9 cellular contexts compared by ENCODE assay signal in the genomic region with DNA sequence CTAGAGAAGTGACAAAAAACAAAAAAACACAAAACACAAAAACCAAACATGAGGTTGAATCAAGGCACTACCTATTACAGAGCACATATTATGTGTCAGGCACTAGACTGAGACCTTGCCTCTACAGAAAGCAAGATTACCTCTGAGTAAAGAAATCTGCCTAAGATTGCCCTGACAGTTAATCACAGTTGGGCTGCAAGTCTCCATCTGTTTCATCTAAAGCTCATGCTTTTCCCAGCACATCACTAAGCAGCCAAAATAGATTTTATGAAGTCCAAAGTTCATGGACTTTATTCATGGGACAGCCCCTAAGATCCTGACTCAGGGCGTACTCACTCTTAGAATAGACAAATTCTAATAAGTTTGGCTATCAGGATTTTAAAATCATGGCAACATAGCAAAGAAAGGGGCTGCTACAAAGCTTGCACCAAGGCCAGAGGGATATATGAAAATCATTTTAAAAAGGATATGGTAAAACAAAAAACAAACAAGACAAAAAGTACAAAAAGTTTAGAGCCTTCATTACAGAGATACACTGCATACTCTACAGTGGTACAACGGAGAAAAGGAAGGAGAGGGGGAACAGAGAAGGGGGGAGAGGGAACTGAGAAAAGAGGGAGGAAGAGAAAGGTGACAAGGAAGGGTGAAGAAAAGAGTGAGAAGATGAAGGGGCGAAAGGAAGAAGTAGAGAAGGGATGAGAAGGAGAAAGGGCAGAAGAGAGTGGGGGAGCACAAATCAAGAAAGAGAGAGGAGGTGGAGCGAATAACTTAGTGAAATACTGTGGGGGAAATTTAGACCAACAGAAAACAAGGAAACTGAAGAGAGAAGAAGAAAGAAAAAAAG. TPM values are rescaled to one million over a fixed set of nuclear protein-coding genes. Genes with fewer than 3 reads are reported as not detected.
A peak's percentile ranks its signal among the peaks of the same experiment; 100 is the strongest.
DNase-seq lines count a peak whose midpoint lies in the region; ATAC-seq and TF ChIP-seq lines count a peak whose summit lies in the region.
"Had no signal": no experiment of that assay in that cellular context is flagged by ENCODE, and none has a peak within 500 bp of the region (broad histone marks: within the 10 kb centered on the region; RNA-seq: fewer than 3 reads in every experiment).

No MANE protein-coding gene starts in this region.

- peak; percentile 63 to 82 for ATAC-seq in activated T-cell treated with anti-CD3 and anti-CD28 coated beads, Interleukin-2, amount 50 U/mL, for 4 hours
- ATAC-seq in left lobe of liver: peak; percentile 97
- no peak for ATAC-seq in GM19397 (IDR thresholded peaks at IDR 0.05; ENCODE audit: unreplicated experiment)

- H3K27me3 Mint-ChIP-seq in activated T-cell treated with anti-CD3 and anti-CD28 coated beads, Interleukin-2, amount 50 U/mL, for 4 hours (ENCODE audit: low read depth): no peaks in the 10 kb centered on the region

- no peak for DNase-seq in activated T-cell treated with anti-CD3 and anti-CD28 coated beads, Interleukin-2, amount 50 U/mL, for 4 hours
- no peak for DNase-seq in activated T-cell treated with anti-CD3 and anti-CD28 coated beads, Interleukin-2, amount 50 U/mL, for 1 hour
- no peak for DNase-seq in ascending aorta (ENCODE audit: low spot score in 2 of 2)
- no peak for DNase-seq in left lobe of liver (ENCODE audit: low spot score)
- no peak for DNase-seq in inferior parietal cortex (ENCODE audit: extremely low spot score)
- DNase-seq in NCI-H2196 (lab: John Stamatoyannopoulos, UW; ENCODE audit: unreplicated experiment): no peak
- DNase-seq: Calu3 had no signal

- no peaks in the 10 kb centered on the region for H3K27me3 ChIP-seq in ascending aorta

- H3K36me3 Mint-ChIP-seq in activated T-cell treated with anti-CD3 and anti-CD28 coated beads, Interleukin-2, amount 50 U/mL, for 4 hours (ENCODE audit: insufficient read depth): peaks cover 50% of the 10 kb centered on the region

- H3K4me3 ChIP-seq in ascending aorta: no peak overlapping the region
- no peak overlapping the region for H3K4me3 ChIP-seq in urinary bladder (ENCODE audit: low read depth, low read length)

- H3K4me3 Mint-ChIP-seq in activated T-cell treated with anti-CD3 and anti-CD28 coated beads, Interleukin-2, amount 50 U/mL, for 4 hours: no peak overlapping the region

- H3K36me3 ChIP-seq in ascending aorta (peaks cover 5 to 9% of the 10 kb centered on the region in 2 donors), urinary bladder (ENCODE audit: insufficient read depth) (no peaks in the 10 kb centered on the region)

- H3K9me3 ChIP-seq in ascending aorta: peaks cover 0 to 4% of the 10 kb centered on the region in 2 donors

- H3K9me3 Mint-ChIP-seq in activated T-cell treated with anti-CD3 and anti-CD28 coated beads, Interleukin-2, amount 50 U/mL, for 4 hours: peaks cover 8% of the 10 kb centered on the region

- 55% methylated on average over 4 of the region's 4 CpGs for WGBS in urinary bladder

- H3K4me1 Mint-ChIP-seq in activated T-cell treated with anti-CD3 and anti-CD28 coated beads, Interleukin-2, amount 50 U/mL, for 4 hours (ENCODE audit: low read depth): peaks cover 37% of the 10 kb centered on the region

- intact Hi-C loops in ascending aorta (cut with DNase I): no loop called here

- TF ChIP-seq CTCF in ascending aorta (IDR thresholded peaks at IDR 0.05): no peak

- H3K27ac ChIP-seq in ascending aorta (peak overlapping the region; percentile 87), urinary bladder (ENCODE audit: low read depth) (peak overlapping the region; percentile 41)

- H3K4me1 ChIP-seq in ascending aorta (peaks cover 0 to 21% of the 10 kb centered on the region in 2 donors), urinary bladder (ENCODE audit: insufficient read depth) (peaks cover 4% of the 10 kb centered on the region)

RNA-seq across cellular contexts. Expression of a gene that starts 58.2 kb away (rescaled TPM):
- total RNA-seq in activated T-cell treated with anti-CD3 and anti-CD28 coated beads, Interleukin-2, amount 50 U/mL, for 4 hours: 10 to 100 TPM; 14.1 to 19.2 (median 18.0) TPM
- 12.1 TPM for total RNA-seq in ascending aorta
- 12.0 TPM for total RNA-seq in left lobe of liver
- 122 TPM for total RNA-seq in urinary bladder
- polyA plus RNA-seq in urinary bladder: 6.3 TPM
